ENCODE assay signal across 7 cellular contexts in the genomic region with DNA sequence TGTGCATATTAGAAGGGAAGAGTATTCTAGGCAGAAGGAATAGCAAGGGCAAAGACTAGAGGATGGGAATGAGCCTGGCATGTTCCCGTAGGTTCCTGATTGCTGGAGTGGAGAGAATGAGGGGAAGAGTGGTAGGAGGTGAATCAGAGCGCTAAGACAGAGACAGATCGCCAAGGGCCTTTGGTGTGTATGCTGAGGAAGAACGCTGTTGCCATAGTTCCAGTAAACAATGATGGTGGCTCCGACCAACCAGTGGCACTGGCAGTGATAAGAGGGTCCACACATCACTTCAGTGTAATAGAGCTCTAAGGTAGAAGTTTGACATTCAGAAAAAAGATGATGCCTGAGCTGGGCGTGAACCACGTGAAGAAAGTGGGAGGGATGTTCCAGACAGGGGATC. TPM values are rescaled to one million over a fixed set of nuclear protein-coding genes. Genes with fewer than 3 reads are reported as not detected.
A peak's percentile ranks its signal among the peaks of the same experiment; 100 is the strongest.
DNase-seq lines count a peak whose midpoint lies in the region; ATAC-seq and TF ChIP-seq lines count a peak whose summit lies in the region.
"Had no signal": no experiment of that assay in that cellular context is flagged by ENCODE, and none has a peak within 500 bp of the region (broad histone marks: within the 10 kb centered on the region; RNA-seq: fewer than 3 reads in every experiment).

No MANE protein-coding gene starts in this region.

- TF ChIP-seq CTCF in AG04449 (IDR thresholded peaks at IDR 0.05; ENCODE audit: insufficient read depth, low read length, missing control alignments) (no peak), PC-3 (conservative IDR thresholded peaks at IDR 0.05; ENCODE audit: low read depth, low read length) (no peak)

- ATAC-seq in PC-3: no peak
- no peak for ATAC-seq in GM18868 (IDR thresholded peaks at IDR 0.05; ENCODE audit: unreplicated experiment)

- H3K4me3 ChIP-seq in AG04449 (ENCODE audit: low read depth, low read length) (peak overlapping the region; percentile 78), PC-3 (ENCODE audit: low read length) (peak overlapping the region; percentile 84), iPS-20b (ENCODE audit: low read length) (peak overlapping the region; percentile 74)

- H3K27me3 ChIP-seq in PC-3 (ENCODE audit: low read length) (no peaks in the 10 kb centered on the region), iPS-20b (ENCODE audit: insufficient read depth, low read length) (no peaks in the 10 kb centered on the region)

- H4K20me1 ChIP-seq in PC-3 (ENCODE audit: low read length): no peaks in the 10 kb centered on the region

- H3K9ac ChIP-seq in PC-3 (ENCODE audit: low read length): peak overlapping the region; percentile 88
- no peak overlapping the region for H3K9ac ChIP-seq in iPS-20b (ENCODE audit: low read depth, low read length)

- no peaks in the 10 kb centered on the region for H3K9me2 ChIP-seq in PC-3 (replicated peaks; ENCODE audit: low read length)

- no peaks in the 10 kb centered on the region; the same call in 1 of the 2 replicates for H3K36me3 ChIP-seq in PC-3 (ENCODE audit: low read depth, low read length)
- H3K36me3 ChIP-seq in iPS-20b (ENCODE audit: insufficient read depth, low read depth, low read length): peaks cover 2% of the 10 kb centered on the region; the same call in 1 of the 2 replicates

- H3K79me2 ChIP-seq in PC-3 (ENCODE audit: low read length): peaks cover 21% of the 10 kb centered on the region

- POLR2A ChIA-PET in AG04449 (lab: Yijun Ruan, JAX) (interaction anchor here (1.0 kb wide), 1 partner anchor 19 kb away, joined by 3 read pairs; the partner anchor contains the start of gene EBP), PC-3 (lab: Charles Lee; ENCODE audit: unreplicated experiment) (no interaction called here)

- peaks cover 9% of the 10 kb centered on the region for H3K4me1 ChIP-seq in PC-3 (ENCODE audit: insufficient read depth, low read length)
- H3K4me1 ChIP-seq in iPS-20b (ENCODE audit: insufficient read depth, low read length): no peaks in the 10 kb centered on the region

- H3F3A ChIP-seq in PC-3 (ENCODE audit: low read length, unreplicated experiment): no peaks in the 10 kb centered on the region

- peak overlapping the region; percentile 96; the same call in 1 of the 2 replicates for H2AFZ ChIP-seq in PC-3 (ENCODE audit: low read length)

- intact Hi-C loops in PC-3 (cut with micrococcal nuclease): no loop called here

- no peak for DNase-seq in AG04449 (ENCODE audit: low read depth, low spot score)
- DNase-seq in PC-3: no peak
- DNase-seq in NCI-H1436 treated with DMSO at 0.1 percent for 48 hours (lab: John Stamatoyannopoulos, UW): no peak
- no peak for DNase-seq in NCI-H526 (lab: John Stamatoyannopoulos, UW)
- DNase-seq: midbrain had no signal

- BruUV-seq in PC-3 (replicated peaks; lab: Mats Ljungman, UMichigan): TSS peak; percentile 46

- CTCF ChIA-PET in AG04449 (lab: Yijun Ruan, JAX) (interaction anchor here (1.5 kb wide), 1 partner anchor 8 kb away, joined by 6 read pairs; no protein-coding TSS in a partner anchor), PC-3 (lab: Charles Lee) (interaction anchor here (0.5 kb wide), 1 partner anchor 668 kb away, joined by 4 read pairs; no protein-coding TSS in a partner anchor)

- peak overlapping the region; percentile 77 for H3K4me2 ChIP-seq in PC-3 (ENCODE audit: low read length)

- H3K27ac ChIP-seq in PC-3 (ENCODE audit: low read length) (no peak overlapping the region), iPS-20b (ENCODE audit: low read length) (no peak overlapping the region)

- no peaks in the 10 kb centered on the region for H3K9me3 ChIP-seq in PC-3 (ENCODE audit: low read length)
- no peaks in the 10 kb centered on the region for H3K9me3 ChIP-seq in iPS-20b (ENCODE audit: insufficient read depth, low read depth, low read length)

RNA-seq across cellular contexts. Expression of gene TBC1D25, which starts 1.0 kb away (rescaled TPM):
- 11.3 and 24.2 TPM in 2 replicates for total RNA-seq in PC-3 (2014; rRNA removed)

RNA-seq across cellular contexts. Expression of gene EBP, which starts 18.9 kb away (rescaled TPM):
- 307 and 324 TPM in 2 replicates for total RNA-seq in PC-3 (2014; rRNA removed)

RNA-seq across cellular contexts. Expression of gene PORCN, which starts 31.7 kb away (rescaled TPM):
- total RNA-seq in PC-3 (2014; rRNA removed): 38.9 and 48.3 TPM in 2 replicates

RNA-seq across cellular contexts. Expression of gene RBM3, which starts 33.8 kb away (rescaled TPM):
- 375 and 389 TPM in 2 replicates for total RNA-seq in PC-3 (2014; rRNA removed)

RNA-seq across cellular contexts. Expression of gene WDR13, which starts 56.8 kb away (rescaled TPM):
- total RNA-seq in PC-3 (2014; rRNA removed): 93.3 and 106 TPM in 2 replicates
